8 cellular contexts compared by ENCODE assay signal in genomic region chr14:55277972-55278740, GRCh38. TPM values are rescaled to one million over a fixed set of nuclear protein-coding genes. Genes with fewer than 3 reads are reported as not detected.
A peak's percentile ranks its signal among the peaks of the same experiment; 100 is the strongest.
DNase-seq lines count a peak whose midpoint lies in the region; ATAC-seq and TF ChIP-seq lines count a peak whose summit lies in the region.

No MANE protein-coding gene starts in this region.

- H3K4me3 ChIP-seq in Karpas-422 (ENCODE audit: low read length) (no peak overlapping the region), hepatocyte (no peak overlapping the region)

- no peaks in the 10 kb centered on the region for H3K27me3 ChIP-seq in Karpas-422 (ENCODE audit: low read length)
- H3K27me3 ChIP-seq in hepatocyte = no peaks in the 10 kb centered on the region

- DNase-seq in Karpas-422 (peak; percentile 66), hepatocyte (ENCODE audit: low spot score) (no peak), OCI-M2 (lab: John Stamatoyannopoulos, UW; ENCODE audit: unreplicated experiment) (no peak), DMS79 treated with DMSO at 0.1 percent for 48 hours (lab: John Stamatoyannopoulos, UW) (no peak), NCI-H2196 treated with DMSO at 0.1 percent for 48 hours (lab: John Stamatoyannopoulos, UW; ENCODE audit: unreplicated experiment) (no peak), RWPE1 (ENCODE audit: low spot score) (no peak)

- H3K9me3 ChIP-seq in Karpas-422 (ENCODE audit: low read length) = no peaks in the 10 kb centered on the region
- H3K9me3 ChIP-seq in hepatocyte (ENCODE audit: low read depth) = no peaks in the 10 kb centered on the region

- ATAC-seq in GM18505 (IDR thresholded peaks at IDR 0.05; ENCODE audit: unreplicated experiment) = peak; percentile 79
- ATAC-seq in GM21717 (IDR thresholded peaks at IDR 0.05; ENCODE audit: unreplicated experiment) = peak; percentile 81

- peaks cover 100% of the 10 kb centered on the region for H3K79me2 ChIP-seq in Karpas-422 (ENCODE audit: low read length)
- H3K79me2 ChIP-seq in hepatocyte = peaks cover 100% of the 10 kb centered on the region

- POLR2A ChIA-PET in RWPE1 (lab: Yijun Ruan, JAX; ENCODE audit: low non-redundant PET) = no interaction called here

- peaks cover 34% of the 10 kb centered on the region for H4K20me1 ChIP-seq in Karpas-422 (ENCODE audit: insufficient read depth, low read depth, low read length)
- peaks cover 85% of the 10 kb centered on the region for H4K20me1 ChIP-seq in hepatocyte (ENCODE audit: insufficient read depth, poor library complexity, severe bottlenecking)

- no peak overlapping the region for H2AFZ ChIP-seq in Karpas-422 (ENCODE audit: low read length)
- no peak overlapping the region for H2AFZ ChIP-seq in hepatocyte

- 69% methylated on average over 6 of the region's 6 CpGs for WGBS in hepatocyte (ENCODE audit: low lambda C conversion rate, missing lambda C conversion rate)

- H3K9me2 ChIP-seq in Karpas-422 (replicated peaks; ENCODE audit: insufficient read depth, low read length) (no peaks in the 10 kb centered on the region), hepatocyte (replicated peaks; ENCODE audit: insufficient read depth) (no peaks in the 10 kb centered on the region)

- H3K4me1 ChIP-seq in Karpas-422 (ENCODE audit: low read length) = peaks cover 52% of the 10 kb centered on the region
- H3K4me1 ChIP-seq in hepatocyte (ENCODE audit: insufficient read depth) = peaks cover 33% of the 10 kb centered on the region

- no peak overlapping the region; the same call in 1 of the 2 replicates for H3K9ac ChIP-seq in Karpas-422 (ENCODE audit: low read length)

- peaks cover 5% of the 10 kb centered on the region; the same call in 1 of the 2 replicates for H3K36me3 ChIP-seq in Karpas-422 (ENCODE audit: insufficient read depth, low read length)
- no peaks in the 10 kb centered on the region for H3K36me3 ChIP-seq in hepatocyte (replicated peaks; ENCODE audit: insufficient read depth, low read depth)

- H3K4me2 ChIP-seq in Karpas-422 (ENCODE audit: low read depth, low read length, poor library complexity, severe bottlenecking) = peak overlapping the region; percentile 20
- peak overlapping the region; percentile 60 for H3K4me2 ChIP-seq in hepatocyte

- no peak for TF ChIP-seq POLR2A in GM18505 (IDR thresholded peaks at IDR 0.05; ENCODE audit: borderline replicate concordance, extremely low read depth, insufficient read depth, insufficient read length)

- TF ChIP-seq CTCF in hepatocyte (IDR thresholded peaks at IDR 0.05; ENCODE audit: poor library complexity) = no peak
- no peak for TF ChIP-seq CTCF in RWPE1 (conservative IDR thresholded peaks at IDR 0.05; ENCODE audit: low read depth)

- peak overlapping the region; percentile 19 for H3K27ac ChIP-seq in Karpas-422 (ENCODE audit: low read length)
- H3K27ac ChIP-seq in hepatocyte = peak overlapping the region; percentile 45
- no peak overlapping the region for H3K27ac ChIP-seq in RWPE1

- CTCF ChIA-PET in RWPE1 (lab: Yijun Ruan, JAX) = no interaction called here

RNA-seq across cellular contexts. Expression of gene FBXO34, which starts 6.9 kb away (rescaled TPM):
- 59.0 and 62.3 TPM in 2 replicates for total RNA-seq in Karpas-422 (2014; rRNA removed; shearing (Covaris generic); ENCODE audit: low replicate concordance)
- total RNA-seq in hepatocyte = 45.9 and 46.5 TPM in 2 replicates
- polyA plus RNA-seq in hepatocyte = 27.5 and 31.6 TPM in 2 replicates
